In the genomic region with DNA sequence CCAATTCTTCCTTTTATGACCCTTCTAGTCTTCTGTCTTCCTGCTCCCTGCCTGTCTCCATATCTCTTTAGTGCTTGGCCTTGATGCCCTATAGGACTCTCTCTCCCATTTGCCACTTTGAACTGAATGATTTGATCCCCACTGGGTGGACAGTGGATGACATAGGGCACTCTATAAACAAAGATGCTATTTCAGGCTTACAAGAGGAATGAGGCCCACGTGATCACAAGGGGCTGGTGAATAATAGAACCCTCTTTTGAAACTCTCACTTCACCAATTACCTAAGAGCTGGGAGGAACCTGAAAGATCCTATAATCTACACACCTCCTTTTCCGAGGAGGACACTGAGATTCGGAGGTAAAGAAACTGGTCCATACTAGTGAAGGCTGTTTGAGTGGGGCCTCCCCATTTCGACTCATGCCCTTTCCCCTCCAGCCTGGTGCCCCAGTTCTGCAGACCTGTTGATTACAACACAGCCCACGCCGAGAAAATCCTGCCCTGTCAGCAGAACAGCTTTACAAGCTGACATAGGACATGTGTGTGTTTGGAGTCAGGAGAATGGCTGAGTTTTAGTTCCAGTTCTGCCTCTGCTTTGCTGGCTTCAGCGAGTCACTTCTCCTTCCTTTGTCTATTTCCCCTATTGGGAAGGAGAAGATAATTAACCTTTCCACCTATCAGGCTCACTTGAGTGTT, we compare ENCODE assay signal across 10 cellular contexts.
A peak's percentile ranks its signal among the peaks of the same experiment; 100 is the strongest.
DNase-seq lines count a peak whose midpoint lies in the region; ATAC-seq and TF ChIP-seq lines count a peak whose summit lies in the region.
"Had no signal": no experiment of that assay in that cellular context is flagged by ENCODE, and none has a peak within 500 bp of the region (broad histone marks: within the 10 kb centered on the region; RNA-seq: fewer than 3 reads in every experiment).

No MANE protein-coding gene starts in this region.

- DNase-seq in activated naive CD4-positive, alpha-beta T cell treated with Interleukin-2 at 50 U/mL for 16 hours: peak; percentile 14
- DNase-seq in activated naive CD4-positive, alpha-beta T cell treated with anti-CD3 and anti-CD28 coated beads, Interleukin-2, amount 50 U/mL, for 72 hours (ENCODE audit: low spot score in 2 of 2): no peak
- DNase-seq in esophagus squamous epithelium (lab: John Stamatoyannopoulos, UW): no peak
- no peak for DNase-seq in neural crest cell (ENCODE audit: low read depth, low spot score)
- DNase-seq in uterus: peak; percentile 62 to 66
- DNase-seq in activated CD8-positive, alpha-beta memory T cell treated with anti-CD3 and anti-CD28 coated beads, Interleukin-2, amount 10 ng/mL, durations not matched to agents 7 days and 5 days: no peak
- DNase-seq in NCI-H128 (lab: John Stamatoyannopoulos, UW; ENCODE audit: unreplicated experiment): no peak

- whole genome bisulfite sequencing in esophagus squamous epithelium, 2 donors: 50 to 60% methylated on average over 7 of the region's 7 CpGs

- TF ChIP-seq CTCF in esophagus squamous epithelium (IDR thresholded peaks at IDR 0.05): no peak
- TF ChIP-seq CTCF in neural crest cell (conservative IDR thresholded peaks at IDR 0.05): no peak
- TF ChIP-seq CTCF in uterus (IDR thresholded peaks at IDR 0.05): no peak

- no peak overlapping the region for H3K27ac Mint-ChIP-seq in activated naive CD4-positive, alpha-beta T cell treated with anti-CD3 and anti-CD28 coated beads, Interleukin-2, amount 50 U/mL, for 72 hours
- H3K27ac Mint-ChIP-seq in neural crest cell (ENCODE audit: unreplicated experiment): peak overlapping the region; percentile 91
- no peak overlapping the region for H3K27ac Mint-ChIP-seq in activated CD8-positive, alpha-beta memory T cell treated with anti-CD3 and anti-CD28 coated beads, Interleukin-2, amount 10 ng/mL, durations not matched to agents 7 days and 5 days
- H3K27ac Mint-ChIP-seq: activated naive CD4-positive, alpha-beta T cell treated with anti-CD3 and anti-CD28 coated beads, Interleukin-2, amount 50 U/mL, for 24 hours had no signal

- intact Hi-C loops in esophagus squamous epithelium (cut with DNase I): no loop called here
- intact Hi-C loops in uterus (cut with DNase I; ENCODE audit: low total_unique reads): no loop called here

- peaks cover 7 to 77% (median 20%) of the 10 kb centered on the region in 3 donors for H3K4me1 ChIP-seq in esophagus squamous epithelium
- H3K4me1 ChIP-seq in uterus: peaks cover 5 to 24% of the 10 kb centered on the region in 2 donors

- TF ChIP-seq POLR2A in esophagus squamous epithelium (IDR thresholded peaks at IDR 0.05) (no peak), uterus (IDR thresholded peaks at IDR 0.05) (no peak)

- H3K36me3 Mint-ChIP-seq in activated naive CD4-positive, alpha-beta T cell treated with anti-CD3 and anti-CD28 coated beads, Interleukin-2, amount 50 U/mL, for 72 hours: no peaks in the 10 kb centered on the region
- no peaks in the 10 kb centered on the region for H3K36me3 Mint-ChIP-seq in neural crest cell (ENCODE audit: low read depth)
- no peaks in the 10 kb centered on the region for H3K36me3 Mint-ChIP-seq in activated CD8-positive, alpha-beta memory T cell treated with anti-CD3 and anti-CD28 coated beads, Interleukin-2, amount 10 ng/mL, durations not matched to agents 7 days and 5 days
- H3K36me3 Mint-ChIP-seq: activated naive CD4-positive, alpha-beta T cell treated with anti-CD3 and anti-CD28 coated beads, Interleukin-2, amount 50 U/mL, for 24 hours had no signal

- H3K4me3 Mint-ChIP-seq in neural crest cell: peak overlapping the region; percentile 38
- no peak overlapping the region for H3K4me3 Mint-ChIP-seq in activated CD8-positive, alpha-beta memory T cell treated with anti-CD3 and anti-CD28 coated beads, Interleukin-2, amount 10 ng/mL, durations not matched to agents 7 days and 5 days
- H3K4me3 Mint-ChIP-seq: activated naive CD4-positive, alpha-beta T cell treated with anti-CD3 and anti-CD28 coated beads, Interleukin-2, amount 50 U/mL, for 24 hours had no signal

- H3K27me3 Mint-ChIP-seq in neural crest cell (ENCODE audit: low read depth): no peaks in the 10 kb centered on the region
- no peaks in the 10 kb centered on the region for H3K27me3 Mint-ChIP-seq in activated CD8-positive, alpha-beta memory T cell treated with anti-CD3 and anti-CD28 coated beads, Interleukin-2, amount 10 ng/mL, durations not matched to agents 7 days and 5 days
- H3K27me3 Mint-ChIP-seq: activated naive CD4-positive, alpha-beta T cell treated with anti-CD3 and anti-CD28 coated beads, Interleukin-2, amount 50 U/mL, for 24 hours had no signal

- ATAC-seq in activated naive CD4-positive, alpha-beta T cell treated with anti-CD3 and anti-CD28 coated beads, Interleukin-2, amount 50 U/mL, for 72 hours: no peak
- ATAC-seq in activated CD8-positive, alpha-beta memory T cell treated with anti-CD3 and anti-CD28 coated beads, Interleukin-2, amount 10 ng/mL, durations not matched to agents 7 days and 5 days: no peak
- ATAC-seq in GM21515 (IDR thresholded peaks at IDR 0.05; ENCODE audit: unreplicated experiment): no peak

- no peaks in the 10 kb centered on the region for H3K36me3 ChIP-seq in esophagus squamous epithelium
- no peaks in the 10 kb centered on the region for H3K36me3 ChIP-seq in uterus
- H3K36me3 ChIP-seq: SJSA1 had no signal

- peaks cover 79% of the 10 kb centered on the region for H3K4me1 Mint-ChIP-seq in neural crest cell
- no peaks in the 10 kb centered on the region for H3K4me1 Mint-ChIP-seq in activated CD8-positive, alpha-beta memory T cell treated with anti-CD3 and anti-CD28 coated beads, Interleukin-2, amount 10 ng/mL, durations not matched to agents 7 days and 5 days
- H3K4me1 Mint-ChIP-seq: activated naive CD4-positive, alpha-beta T cell treated with anti-CD3 and anti-CD28 coated beads, Interleukin-2, amount 50 U/mL, for 24 hours had no signal

- H3K27ac ChIP-seq in esophagus squamous epithelium: peak overlapping the region in 3 of 4 donors; percentile 56 to 84 (median 73)
- peak overlapping the region; percentile 78 to 84 for H3K27ac ChIP-seq in uterus
- H3K27ac ChIP-seq: SJSA1 had no signal

- H3K9me3 Mint-ChIP-seq in activated naive CD4-positive, alpha-beta T cell treated with anti-CD3 and anti-CD28 coated beads, Interleukin-2, amount 50 U/mL, for 72 hours: peaks cover 0 to 4% of the 10 kb centered on the region in 2 donors
- H3K9me3 Mint-ChIP-seq in neural crest cell: no peaks in the 10 kb centered on the region
- H3K9me3 Mint-ChIP-seq in activated CD8-positive, alpha-beta memory T cell treated with anti-CD3 and anti-CD28 coated beads, Interleukin-2, amount 10 ng/mL, durations not matched to agents 7 days and 5 days (ENCODE audit: low read depth): no peaks in the 10 kb centered on the region
- H3K9me3 Mint-ChIP-seq: activated naive CD4-positive, alpha-beta T cell treated with anti-CD3 and anti-CD28 coated beads, Interleukin-2, amount 50 U/mL, for 24 hours had no signal

- H3K9me3 ChIP-seq in esophagus squamous epithelium: no peaks in the 10 kb centered on the region
- no peaks in the 10 kb centered on the region for H3K9me3 ChIP-seq in uterus
- H3K9me3 ChIP-seq: SJSA1 had no signal

- CTCF ChIA-PET in activated CD8-positive, alpha-beta memory T cell treated with anti-CD3 and anti-CD28 coated beads, Interleukin-2, amount 10 ng/mL, durations not matched to agents 7 days and 5 days (lab: Charles Lee): no interaction called here

- H3K4me3 ChIP-seq in esophagus squamous epithelium (no peak overlapping the region), uterus (no peak overlapping the region)
- H3K4me3 ChIP-seq: SJSA1 had no signal

- H3K27me3 ChIP-seq in esophagus squamous epithelium (no peaks in the 10 kb centered on the region), uterus (no peaks in the 10 kb centered on the region)
- H3K27me3 ChIP-seq: SJSA1 had no signal

Comparison
In these comparisons a context has a peak if more than half of its experiments do, and no peak if none do; other contexts are left out.
1. DNase-seq: peak in activated naive CD4-positive, alpha-beta T cell treated with Interleukin-2 at 50 U/mL for 16 hours (single experiment) and uterus (2 of 2); none in activated naive CD4-positive, alpha-beta T cell treated with anti-CD3 and anti-CD28 coated beads, Interleukin-2, amount 50 U/mL, for 72 hours (0 of 2), esophagus squamous epithelium (single experiment), neural crest cell (single experiment), activated CD8-positive, alpha-beta memory T cell treated with anti-CD3 and anti-CD28 coated beads, Interleukin-2, amount 10 ng/mL, durations not matched to agents 7 days and 5 days (single experiment) and NCI-H128 (single experiment).